Comparison of ENCODE assay signal across 2 cellular contexts in the genomic region with DNA sequence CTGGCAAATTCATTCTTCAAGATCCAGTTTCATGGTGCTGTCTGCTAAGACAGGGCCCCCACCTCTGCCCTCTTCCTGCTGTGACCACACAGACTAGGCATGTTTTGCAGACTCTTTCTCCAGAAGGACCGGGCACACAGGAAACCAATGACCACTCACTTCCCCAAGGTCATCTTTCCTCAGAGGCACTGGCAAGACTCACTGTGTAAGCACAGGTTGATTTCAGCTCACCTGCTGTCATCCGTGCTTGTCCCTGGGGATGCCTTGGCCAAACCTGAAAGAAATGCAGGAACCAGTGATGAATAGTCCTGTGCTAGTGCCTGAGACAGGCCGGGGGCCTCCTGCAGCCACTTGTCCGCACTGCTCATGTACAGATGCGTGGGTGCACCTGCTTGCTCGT.
TF ChIP-seq lines count a peak whose summit lies in the region.

No MANE protein-coding gene starts in this region.

TF ChIP-seq in GM23338, 12 proteins besides CTCF, POLR2A, EP300 and RAD21:
- TF ChIP-seq CREB1 (CRISPR knock-in tag; IDR thresholded peaks at IDR 0.05; ENCODE audit: low read depth): no peak
- TF ChIP-seq, protein P1, sequence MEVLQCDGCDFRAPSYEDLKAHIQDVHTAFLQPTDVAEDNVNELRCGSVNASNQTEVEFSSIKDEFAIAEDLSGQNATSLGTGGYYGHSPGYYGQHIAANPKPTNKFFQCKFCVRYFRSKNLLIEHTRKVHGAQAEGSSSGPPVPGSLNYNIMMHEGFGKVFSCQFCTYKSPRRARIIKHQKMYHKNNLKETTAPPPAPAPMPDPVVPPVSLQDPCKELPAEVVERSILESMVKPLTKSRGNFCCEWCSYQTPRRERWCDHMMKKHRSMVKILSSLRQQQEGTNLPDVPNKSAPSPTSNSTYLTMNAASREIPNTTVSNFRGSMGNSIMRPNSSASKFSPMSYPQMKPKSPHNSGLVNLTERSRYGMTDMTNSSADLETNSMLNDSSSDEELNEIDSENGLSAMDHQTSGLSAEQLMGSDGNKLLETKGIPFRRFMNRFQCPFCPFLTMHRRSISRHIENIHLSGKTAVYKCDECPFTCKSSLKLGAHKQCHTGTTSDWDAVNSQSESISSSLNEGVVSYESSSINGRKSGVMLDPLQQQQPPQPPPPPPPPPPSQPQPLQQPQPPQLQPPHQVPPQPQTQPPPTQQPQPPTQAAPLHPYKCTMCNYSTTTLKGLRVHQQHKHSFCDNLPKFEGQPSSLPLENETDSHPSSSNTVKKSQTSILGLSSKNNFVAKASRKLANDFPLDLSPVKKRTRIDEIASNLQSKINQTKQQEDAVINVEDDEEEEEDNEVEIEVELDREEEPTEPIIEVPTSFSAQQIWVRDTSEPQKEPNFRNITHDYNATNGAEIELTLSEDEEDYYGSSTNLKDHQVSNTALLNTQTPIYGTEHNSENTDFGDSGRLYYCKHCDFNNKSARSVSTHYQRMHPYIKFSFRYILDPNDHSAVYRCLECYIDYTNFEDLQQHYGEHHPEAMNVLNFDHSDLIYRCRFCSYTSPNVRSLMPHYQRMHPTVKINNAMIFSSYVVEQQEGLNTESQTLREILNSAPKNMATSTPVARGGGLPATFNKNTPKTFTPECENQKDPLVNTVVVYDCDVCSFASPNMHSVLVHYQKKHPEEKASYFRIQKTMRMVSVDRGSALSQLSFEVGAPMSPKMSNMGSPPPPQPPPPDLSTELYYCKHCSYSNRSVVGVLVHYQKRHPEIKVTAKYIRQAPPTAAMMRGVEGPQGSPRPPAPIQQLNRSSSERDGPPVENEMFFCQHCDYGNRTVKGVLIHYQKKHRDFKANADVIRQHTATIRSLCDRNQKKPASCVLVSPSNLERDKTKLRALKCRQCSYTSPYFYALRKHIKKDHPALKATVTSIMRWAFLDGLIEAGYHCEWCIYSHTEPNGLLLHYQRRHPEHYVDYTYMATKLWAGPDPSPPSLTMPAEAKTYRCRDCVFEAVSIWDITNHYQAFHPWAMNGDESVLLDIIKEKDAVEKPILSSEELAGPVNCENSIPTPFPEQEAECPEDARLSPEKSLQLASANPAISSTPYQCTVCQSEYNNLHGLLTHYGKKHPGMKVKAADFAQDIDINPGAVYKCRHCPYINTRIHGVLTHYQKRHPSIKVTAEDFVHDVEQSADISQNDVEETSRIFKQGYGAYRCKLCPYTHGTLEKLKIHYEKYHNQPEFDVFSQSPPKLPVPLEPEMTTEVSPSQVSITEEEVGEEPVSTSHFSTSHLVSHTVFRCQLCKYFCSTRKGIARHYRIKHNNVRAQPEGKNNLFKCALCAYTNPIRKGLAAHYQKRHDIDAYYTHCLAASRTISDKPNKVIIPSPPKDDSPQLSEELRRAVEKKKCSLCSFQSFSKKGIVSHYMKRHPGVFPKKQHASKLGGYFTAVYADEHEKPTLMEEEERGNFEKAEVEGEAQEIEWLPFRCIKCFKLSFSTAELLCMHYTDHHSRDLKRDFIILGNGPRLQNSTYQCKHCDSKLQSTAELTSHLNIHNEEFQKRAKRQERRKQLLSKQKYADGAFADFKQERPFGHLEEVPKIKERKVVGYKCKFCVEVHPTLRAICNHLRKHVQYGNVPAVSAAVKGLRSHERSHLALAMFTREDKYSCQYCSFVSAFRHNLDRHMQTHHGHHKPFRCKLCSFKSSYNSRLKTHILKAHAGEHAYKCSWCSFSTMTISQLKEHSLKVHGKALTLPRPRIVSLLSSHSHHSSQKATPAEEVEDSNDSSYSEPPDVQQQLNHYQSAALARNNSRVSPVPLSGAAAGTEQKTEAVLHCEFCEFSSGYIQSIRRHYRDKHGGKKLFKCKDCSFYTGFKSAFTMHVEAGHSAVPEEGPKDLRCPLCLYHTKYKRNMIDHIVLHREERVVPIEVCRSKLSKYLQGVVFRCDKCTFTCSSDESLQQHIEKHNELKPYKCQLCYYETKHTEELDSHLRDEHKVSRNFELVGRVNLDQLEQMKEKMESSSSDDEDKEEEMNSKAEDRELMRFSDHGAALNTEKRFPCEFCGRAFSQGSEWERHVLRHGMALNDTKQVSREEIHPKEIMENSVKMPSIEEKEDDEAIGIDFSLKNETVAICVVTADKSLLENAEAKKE (CRISPR knock-in tag; IDR thresholded peaks at IDR 0.05): no peak
- no peak for TF ChIP-seq POLR2AphosphoS5 (IDR thresholded peaks at IDR 0.05; ENCODE audit: low read depth)
- TF ChIP-seq STAT1 (IDR thresholded peaks at IDR 0.05; ENCODE audit: unreplicated experiment): no peak
- TF ChIP-seq EZH2phosphoT487 (IDR thresholded peaks at IDR 0.05; ENCODE audit: unreplicated experiment): no peak
- TF ChIP-seq EZH2 (IDR thresholded peaks at IDR 0.05; ENCODE audit: low read depth, unreplicated experiment): no peak
- no peak for TF ChIP-seq ZNF114 (CRISPR knock-in tag; IDR thresholded peaks at IDR 0.05)

TF ChIP-seq in H1, 55 proteins besides CTCF, POLR2A, EP300 and RAD21:
- no peak for TF ChIP-seq GTF2F1 (IDR thresholded peaks at IDR 0.05; ENCODE audit: borderline replicate concordance, low read depth, low read length)
